In the genomic region with DNA sequence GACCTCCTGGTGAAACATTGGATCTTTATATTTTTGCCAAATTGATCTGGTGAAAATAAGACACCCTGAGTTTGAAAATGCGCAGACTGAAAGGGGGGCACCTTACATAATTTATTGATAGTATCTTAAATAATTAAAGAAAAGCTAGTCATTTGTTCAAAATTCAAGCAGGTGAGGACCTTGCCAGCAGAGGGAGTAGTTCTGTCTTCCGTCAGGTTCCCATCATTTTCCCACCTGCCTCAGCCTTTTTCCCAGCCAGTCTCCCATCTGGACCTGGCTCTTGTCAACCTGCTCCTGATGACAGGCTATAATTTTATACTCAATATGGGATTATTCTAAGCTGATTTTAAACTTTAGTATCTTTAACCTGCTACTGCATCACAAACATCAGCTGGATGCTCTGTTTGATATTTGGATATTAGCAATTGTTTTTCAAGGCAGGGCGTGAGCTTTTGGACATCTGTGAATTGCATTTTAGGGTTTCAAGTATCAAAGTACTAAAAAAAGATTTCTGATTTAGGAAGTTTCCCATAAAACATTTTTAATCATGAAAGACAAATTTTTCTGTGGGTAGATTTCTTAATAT, we compare ENCODE assay signal across 8 cellular contexts.
DNase-seq lines count a peak whose midpoint lies in the region; ATAC-seq and TF ChIP-seq lines count a peak whose summit lies in the region.

No MANE protein-coding gene starts in this region.

- no peaks in the 10 kb centered on the region for H3K79me2 ChIP-seq in SK-N-SH (ENCODE audit: insufficient read depth)

- H3K4me2 ChIP-seq in SK-N-SH, result no peak overlapping the region

- TF ChIP-seq EP300 in SK-N-SH (IDR thresholded peaks at IDR 0.05; ENCODE audit: borderline replicate concordance in 1 of 2, low read depth in 1 of 2, low read length in 1 of 2), result no peak

- DNase-seq in SK-N-SH (peak; percentile 5), NCI-H2029 (lab: John Stamatoyannopoulos, UW) (peak; percentile 45), astrocyte of the spinal cord (ENCODE audit: low read depth, low spot score) (peak; percentile 44), lung microvascular endothelial cell (ENCODE audit: low read depth in 2 of 2) (peak; percentile 52 to 67)
- no peak for DNase-seq in activated T-helper 2 cell treated with anti-CD3 and anti-CD28 coated beads, Interferon-gamma antibody, Interleukin-2, Interleukin-4, amounts not matched to agents 10 μg/mL and 5 μg/mL and 100 μg/mL, durations not matched to agents 14 hours and 24 hours and 36 hours (ENCODE audit: low spot score)
- no peak for DNase-seq in activated T-cell treated with anti-CD3 and anti-CD28 coated beads, Interleukin-2, amount 50 U/mL, for 4 hours
- DNase-seq in stimulated activated naive CD8-positive, alpha-beta T cell treated with anti-CD3 and anti-CD28 coated beads, Interleukin-15, Interleukin-2, amounts not matched to agents 100 U/mL and 50 U/mL, for 24 hours, result no peak

- TF ChIP-seq RAD21 in SK-N-SH (IDR thresholded peaks at IDR 0.05; ENCODE audit: low read length), result peak; percentile 58

- H3K4me3 Mint-ChIP-seq in activated T-helper 2 cell treated with anti-CD3 and anti-CD28 coated beads, Interferon-gamma antibody, Interleukin-2, Interleukin-4, amounts not matched to agents 10 μg/mL and 5 μg/mL and 100 μg/mL, durations not matched to agents 14 hours and 24 hours and 36 hours (ENCODE audit: low read depth), result no peak overlapping the region
- H3K4me3 Mint-ChIP-seq in activated T-cell treated with anti-CD3 and anti-CD28 coated beads, Interleukin-2, amount 50 U/mL, for 4 hours, result no peak overlapping the region

- H3K36me3 ChIP-seq in SK-N-SH (replicated peaks in 1 of 2; ENCODE audit: control insufficient read depth in 1 of 2, insufficient read depth in 2 of 2, low read length in 1 of 2), result no peaks in the 10 kb centered on the region

- POLR2A ChIA-PET in SK-N-SH (lab: Yijun Ruan, JAX), result no interaction called here

- H3K27ac Mint-ChIP-seq in activated T-helper 2 cell treated with anti-CD3 and anti-CD28 coated beads, Interferon-gamma antibody, Interleukin-2, Interleukin-4, amounts not matched to agents 10 μg/mL and 5 μg/mL and 100 μg/mL, durations not matched to agents 14 hours and 24 hours and 36 hours, result no peak overlapping the region

- TF ChIP-seq CTCF in SK-N-SH (IDR thresholded peaks at IDR 0.05) (peak; percentile 75), astrocyte of the spinal cord (IDR thresholded peaks at IDR 0.05; ENCODE audit: low read depth, low read length) (peak; percentile 72)

- no peaks in the 10 kb centered on the region for H3K27me3 ChIP-seq in SK-N-SH (ENCODE audit: insufficient read depth)

- no peaks in the 10 kb centered on the region for H3K4me1 Mint-ChIP-seq in activated T-helper 2 cell treated with anti-CD3 and anti-CD28 coated beads, Interferon-gamma antibody, Interleukin-2, Interleukin-4, amounts not matched to agents 10 μg/mL and 5 μg/mL and 100 μg/mL, durations not matched to agents 14 hours and 24 hours and 36 hours (ENCODE audit: low read depth)
- no peaks in the 10 kb centered on the region for H3K4me1 Mint-ChIP-seq in activated T-cell treated with anti-CD3 and anti-CD28 coated beads, Interleukin-2, amount 50 U/mL, for 4 hours (ENCODE audit: low read depth)

- no peaks in the 10 kb centered on the region for H3K36me3 Mint-ChIP-seq in activated T-helper 2 cell treated with anti-CD3 and anti-CD28 coated beads, Interferon-gamma antibody, Interleukin-2, Interleukin-4, amounts not matched to agents 10 μg/mL and 5 μg/mL and 100 μg/mL, durations not matched to agents 14 hours and 24 hours and 36 hours (ENCODE audit: low read depth)
- peaks cover 4% of the 10 kb centered on the region for H3K36me3 Mint-ChIP-seq in activated T-cell treated with anti-CD3 and anti-CD28 coated beads, Interleukin-2, amount 50 U/mL, for 4 hours (ENCODE audit: insufficient read depth)

- no peaks in the 10 kb centered on the region for H3K9me3 Mint-ChIP-seq in activated T-helper 2 cell treated with anti-CD3 and anti-CD28 coated beads, Interferon-gamma antibody, Interleukin-2, Interleukin-4, amounts not matched to agents 10 μg/mL and 5 μg/mL and 100 μg/mL, durations not matched to agents 14 hours and 24 hours and 36 hours
- H3K9me3 Mint-ChIP-seq in activated T-cell treated with anti-CD3 and anti-CD28 coated beads, Interleukin-2, amount 50 U/mL, for 4 hours, result no peaks in the 10 kb centered on the region

- ATAC-seq in SK-N-SH treated with all-trans-retinoic acid at 6 μM for 48 hours, result no peak
- ATAC-seq in activated T-cell treated with anti-CD3 and anti-CD28 coated beads, Interleukin-2, amount 50 U/mL, for 4 hours, result no peak
- no peak for ATAC-seq in stimulated activated naive CD8-positive, alpha-beta T cell treated with anti-CD3 and anti-CD28 coated beads, Interleukin-15, Interleukin-2, amounts not matched to agents 100 U/mL and 50 U/mL, for 24 hours

- peaks cover 0 to 21% of the 10 kb centered on the region in 2 experiments; a peak in 3 of 4 replicates for H3K4me1 ChIP-seq in SK-N-SH (ENCODE audit: control insufficient read depth in 1 of 2, insufficient read depth in 2 of 2, low read depth in 1 of 2, low read length in 1 of 2)

- H4K20me1 ChIP-seq in SK-N-SH (ENCODE audit: insufficient read depth), result no peaks in the 10 kb centered on the region

- H3K4me3 ChIP-seq in SK-N-SH (ENCODE audit: low read depth in 2 of 2, low read length in 1 of 2) (no peak overlapping the region), astrocyte of the spinal cord (ENCODE audit: low read depth, low read length) (no peak overlapping the region)

- no peak overlapping the region for H3K9ac ChIP-seq in SK-N-SH

- H3K9me2 ChIP-seq in SK-N-SH, result no peaks in the 10 kb centered on the region

- no peaks in the 10 kb centered on the region for H3K27me3 Mint-ChIP-seq in activated T-helper 2 cell treated with anti-CD3 and anti-CD28 coated beads, Interferon-gamma antibody, Interleukin-2, Interleukin-4, amounts not matched to agents 10 μg/mL and 5 μg/mL and 100 μg/mL, durations not matched to agents 14 hours and 24 hours and 36 hours (ENCODE audit: low read depth)
- H3K27me3 Mint-ChIP-seq in activated T-cell treated with anti-CD3 and anti-CD28 coated beads, Interleukin-2, amount 50 U/mL, for 4 hours (ENCODE audit: low read depth), result no peaks in the 10 kb centered on the region

- H3F3A ChIP-seq in SK-N-SH (replicated peaks; ENCODE audit: insufficient read depth), result peaks cover 21% of the 10 kb centered on the region

- H2AFZ ChIP-seq in SK-N-SH (ENCODE audit: low read depth), result no peak overlapping the region

- no peaks in the 10 kb centered on the region for H3K9me3 ChIP-seq in SK-N-SH

- intact Hi-C loops in activated T-helper 2 cell treated with anti-CD3 and anti-CD28 coated beads, Interferon-gamma antibody, Interleukin-2, Interleukin-4, amounts not matched to agents 10 μg/mL and 5 μg/mL and 100 μg/mL, durations not matched to agents 14 hours and 24 hours and 36 hours (cut with micrococcal nuclease), result loop anchor here (10.0 kb wide), 1 partner anchor 943 kb away; a partner anchor contains a TSS

- no peak overlapping the region for H3K27ac ChIP-seq in SK-N-SH (ENCODE audit: low read depth in 2 of 2, low read length in 1 of 2)

- WGBS in SK-N-SH (ENCODE audit: low lambda C conversion rate), result 75% methylated on average over 3 of the region's 3 CpGs

- in situ Hi-C loops in astrocyte of the spinal cord (cut with HindIII; ENCODE audit: low sequenced_read_pairs), result no loop called here

- CTCF ChIA-PET in SK-N-SH (lab: Yijun Ruan, JAX), result interaction anchor here (0.6 to 3.6 kb wide), 28 partner anchors 9 to 402 kb away, joined by 3 to 21 read pairs (median 4); no protein-coding TSS in a partner anchor

TF ChIP-seq in SK-N-SH, 30 proteins besides CTCF, POLR2A, EP300 and RAD21:
- TF ChIP-seq CHD2 (IDR thresholded peaks at IDR 0.05; ENCODE audit: low read length, partially characterized antibody), result no peak
- peak; percentile 55 for TF ChIP-seq SMC3 (IDR thresholded peaks at IDR 0.05; ENCODE audit: low read depth, low read length)
TF ChIP-seq in SK-N-SH: peak in this region for 1.

TF ChIP-seq in SK-N-SH treated with all-trans-retinoic acid at 6 μM for 48 hours, 23 proteins besides CTCF, POLR2A, EP300 and RAD21 (continues in another document):
- TF ChIP-seq CSDC2 (CRISPR knock-in tag; IDR thresholded peaks at IDR 0.05) (no peak), ZNF8 (CRISPR knock-in tag; IDR thresholded peaks at IDR 0.05) (no peak), SNAI2 (CRISPR knock-in tag; IDR thresholded peaks at IDR 0.05) (no peak)
- TF ChIP-seq, protein P1, sequence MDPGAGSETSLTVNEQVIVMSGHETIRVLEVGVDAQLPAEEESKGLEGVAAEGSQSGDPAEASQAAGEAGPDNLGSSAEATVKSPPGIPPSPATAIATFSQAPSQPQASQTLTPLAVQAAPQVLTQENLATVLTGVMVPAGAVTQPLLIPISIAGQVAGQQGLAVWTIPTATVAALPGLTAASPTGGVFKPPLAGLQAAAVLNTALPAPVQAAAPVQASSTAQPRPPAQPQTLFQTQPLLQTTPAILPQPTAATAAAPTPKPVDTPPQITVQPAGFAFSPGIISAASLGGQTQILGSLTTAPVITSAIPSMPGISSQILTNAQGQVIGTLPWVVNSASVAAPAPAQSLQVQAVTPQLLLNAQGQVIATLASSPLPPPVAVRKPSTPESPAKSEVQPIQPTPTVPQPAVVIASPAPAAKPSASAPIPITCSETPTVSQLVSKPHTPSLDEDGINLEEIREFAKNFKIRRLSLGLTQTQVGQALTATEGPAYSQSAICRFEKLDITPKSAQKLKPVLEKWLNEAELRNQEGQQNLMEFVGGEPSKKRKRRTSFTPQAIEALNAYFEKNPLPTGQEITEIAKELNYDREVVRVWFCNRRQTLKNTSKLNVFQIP (CRISPR knock-in tag; IDR thresholded peaks at IDR 0.05; ENCODE audit: borderline replicate concordance, low read depth), result no peak
- TF ChIP-seq, protein P2, sequence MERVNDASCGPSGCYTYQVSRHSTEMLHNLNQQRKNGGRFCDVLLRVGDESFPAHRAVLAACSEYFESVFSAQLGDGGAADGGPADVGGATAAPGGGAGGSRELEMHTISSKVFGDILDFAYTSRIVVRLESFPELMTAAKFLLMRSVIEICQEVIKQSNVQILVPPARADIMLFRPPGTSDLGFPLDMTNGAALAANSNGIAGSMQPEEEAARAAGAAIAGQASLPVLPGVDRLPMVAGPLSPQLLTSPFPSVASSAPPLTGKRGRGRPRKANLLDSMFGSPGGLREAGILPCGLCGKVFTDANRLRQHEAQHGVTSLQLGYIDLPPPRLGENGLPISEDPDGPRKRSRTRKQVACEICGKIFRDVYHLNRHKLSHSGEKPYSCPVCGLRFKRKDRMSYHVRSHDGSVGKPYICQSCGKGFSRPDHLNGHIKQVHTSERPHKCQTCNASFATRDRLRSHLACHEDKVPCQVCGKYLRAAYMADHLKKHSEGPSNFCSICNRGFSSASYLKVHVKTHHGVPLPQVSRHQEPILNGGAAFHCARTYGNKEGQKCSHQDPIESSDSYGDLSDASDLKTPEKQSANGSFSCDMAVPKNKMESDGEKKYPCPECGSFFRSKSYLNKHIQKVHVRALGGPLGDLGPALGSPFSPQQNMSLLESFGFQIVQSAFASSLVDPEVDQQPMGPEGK (CRISPR knock-in tag; IDR thresholded peaks at IDR 0.05; ENCODE audit: borderline replicate concordance), result no peak

Comparison
In these comparisons a context has a peak if more than half of its experiments do, and no peak if none do; other contexts are left out.
1. DNase-seq: peak in SK-N-SH (single experiment), NCI-H2029 (single experiment), astrocyte of the spinal cord (single experiment) and lung microvascular endothelial cell (2 of 2); none in activated T-helper 2 cell treated with anti-CD3 and anti-CD28 coated beads, Interferon-gamma antibody, Interleukin-2, Interleukin-4, amounts not matched to agents 10 μg/mL and 5 μg/mL and 100 μg/mL, durations not matched to agents 14 hours and 24 hours and 36 hours (single experiment), activated T-cell treated with anti-CD3 and anti-CD28 coated beads, Interleukin-2, amount 50 U/mL, for 4 hours (single experiment) and stimulated activated naive CD8-positive, alpha-beta T cell treated with anti-CD3 and anti-CD28 coated beads, Interleukin-15, Interleukin-2, amounts not matched to agents 100 U/mL and 50 U/mL, for 24 hours (single experiment).